6 cellular contexts compared by ENCODE assay signal in genomic region chr19:44925114-44925891, GRCh38. TPM values are rescaled to one million over a fixed set of nuclear protein-coding genes. Genes with fewer than 3 reads are reported as not detected.
DNase-seq lines count a peak whose midpoint lies in the region; ATAC-seq and TF ChIP-seq lines count a peak whose summit lies in the region.

No MANE protein-coding gene starts in this region.

- H3K27me3 ChIP-seq in heart right ventricle (no peaks in the 10 kb centered on the region), stomach (peaks cover 0 to 4% (median 0%) of the 10 kb centered on the region in 3 donors)

- H3K27ac ChIP-seq in heart right ventricle (peak overlapping the region in 3 of 10 donors; percentile 37 to 54 (median 48)), stomach (peak overlapping the region; percentile 44 to 72 (median 58))

- ATAC-seq in heart right ventricle (peak; percentile 58 to 81 (median 74)), GM18867 (IDR thresholded peaks at IDR 0.05; ENCODE audit: unreplicated experiment) (no peak), GM21717 (IDR thresholded peaks at IDR 0.05; ENCODE audit: unreplicated experiment) (no peak)

- TF ChIP-seq EP300 in stomach (IDR thresholded peaks at IDR 0.05), result no peak

- peaks cover 0 to 46% (median 17%) of the 10 kb centered on the region in 9 donors for H3K4me1 ChIP-seq in heart right ventricle
- peaks cover 5 to 37% (median 15%) of the 10 kb centered on the region in 4 donors for H3K4me1 ChIP-seq in stomach

- TF ChIP-seq CTCF in heart right ventricle (IDR thresholded peaks at IDR 0.05), result no peak
- TF ChIP-seq CTCF in stomach (IDR thresholded peaks at IDR 0.05), result no peak

- H3K9me3 ChIP-seq in heart right ventricle (no peaks in the 10 kb centered on the region), stomach (no peaks in the 10 kb centered on the region)

- TF ChIP-seq POLR2A in stomach (IDR thresholded peaks at IDR 0.05), result no peak

- intact Hi-C loops in heart right ventricle (cut with DNase I) (no loop called here), stomach (cut with DNase I; ENCODE audit: low total_unique reads) (no loop called here)

- peak; percentile 55 for DNase-seq in OCI-M1 (lab: John Stamatoyannopoulos, UW)
- DNase-seq in heart right ventricle, result peak; percentile 60 to 82
- DNase-seq in stomach, result peak; percentile 52
- DNase-seq in amniotic stem cell (lab: John Stamatoyannopoulos, UW), result no peak

- WGBS in heart right ventricle, 2 donors, result 35 to 40% methylated on average over 8 of the region's 8 CpGs
- WGBS in stomach, 5 donors, result 28 to 59% (median 52%) methylated on average over 8 of the region's 8 CpGs

- H3K36me3 ChIP-seq in heart right ventricle, result no peaks in the 10 kb centered on the region
- no peaks in the 10 kb centered on the region for H3K36me3 ChIP-seq in stomach

- H3K4me3 ChIP-seq in heart right ventricle (no peak overlapping the region), stomach (no peak overlapping the region)

RNA-seq across cellular contexts. Expression of gene APOC1, which starts 10.9 kb away (rescaled TPM):
- total RNA-seq in heart right ventricle (10 to 100 TPM in 1 of 10 donors, 1 to 10 TPM in 4, not detected in 5; 1.4 to 13.5 (median 1.6) TPM), stomach (10 to 100 TPM in 1 of 5 donors, 1 to 10 TPM in 2, not detected in 2; 5.4 to 70.6 (median 5.7) TPM)
- polyA plus RNA-seq in heart right ventricle (1 to 10 TPM; 3.6 to 5.3 TPM), stomach (10 to 100 TPM; 13.3 to 68.3 (median 21.9) TPM)

RNA-seq across cellular contexts. Expression of gene APOC4, which starts 16.7 kb away (rescaled TPM):
- total RNA-seq in heart right ventricle (not detected), stomach (not detected)
- polyA plus RNA-seq in heart right ventricle (not detected), stomach (under 1 TPM in 1 of 3 donors, not detected in 2; 0.33 TPM)

RNA-seq across cellular contexts. Expression of gene APOE, which starts 19.7 kb away (rescaled TPM):
- total RNA-seq in heart right ventricle (10 to 100 TPM in 9 of 10 donors, 1 to 10 TPM in 1; 6.0 to 29.5 (median 20.6) TPM), stomach (100 to 1,000 TPM in 3 of 5 donors, 10 to 100 TPM in 2; 13.4 to 485 (median 235) TPM)
- polyA plus RNA-seq in heart right ventricle (10 to 100 TPM; 63.6 to 77.8 TPM), stomach (100 to 1,000 TPM in 1 of 3 donors, 10 to 100 TPM in 2; 35.1 to 166 (median 72.2) TPM)

RNA-seq across cellular contexts. Expression of gene APOC2, which starts 20.5 kb away (rescaled TPM):
- under 1 TPM in 2 of 10 donors, not detected in 8; 0.65 to 0.79 TPM for total RNA-seq in heart right ventricle
- polyA plus RNA-seq in heart right ventricle, result under 1 TPM; 0.36 to 0.66 TPM
- 10 to 100 TPM in 1 of 5 donors, not detected in 4; 16.8 TPM for total RNA-seq in stomach
- 1 to 10 TPM in 1 of 3 donors, under 1 TPM in 1, not detected in 1; 0.75 to 2.5 TPM for polyA plus RNA-seq in stomach

RNA-seq across cellular contexts. Expression of gene CLPTM1, which starts 29.9 kb away (rescaled TPM):
- 100 to 1,000 TPM in 4 of 10 donors, 10 to 100 TPM in 6; 81.1 to 130 (median 95.7) TPM for total RNA-seq in heart right ventricle
- polyA plus RNA-seq in heart right ventricle, result 100 to 1,000 TPM in 1 of 2 donors, 10 to 100 TPM in 1; 72.1 to 123 TPM
- 100 to 1,000 TPM in 2 of 5 donors, 10 to 100 TPM in 3; 39.3 to 152 (median 86.6) TPM for total RNA-seq in stomach
- polyA plus RNA-seq in stomach, result 10 to 100 TPM; 43.4 to 73.3 (median 60.1) TPM

Comparison
In these comparisons a context has a peak if more than half of its experiments do, and no peak if none do; other contexts are left out.
1. ATAC-seq: peak in heart right ventricle (8 of 8); none in GM18867 (single experiment) and GM21717 (single experiment).